ENCODE assay signal across 1 cellular context in the genomic region with DNA sequence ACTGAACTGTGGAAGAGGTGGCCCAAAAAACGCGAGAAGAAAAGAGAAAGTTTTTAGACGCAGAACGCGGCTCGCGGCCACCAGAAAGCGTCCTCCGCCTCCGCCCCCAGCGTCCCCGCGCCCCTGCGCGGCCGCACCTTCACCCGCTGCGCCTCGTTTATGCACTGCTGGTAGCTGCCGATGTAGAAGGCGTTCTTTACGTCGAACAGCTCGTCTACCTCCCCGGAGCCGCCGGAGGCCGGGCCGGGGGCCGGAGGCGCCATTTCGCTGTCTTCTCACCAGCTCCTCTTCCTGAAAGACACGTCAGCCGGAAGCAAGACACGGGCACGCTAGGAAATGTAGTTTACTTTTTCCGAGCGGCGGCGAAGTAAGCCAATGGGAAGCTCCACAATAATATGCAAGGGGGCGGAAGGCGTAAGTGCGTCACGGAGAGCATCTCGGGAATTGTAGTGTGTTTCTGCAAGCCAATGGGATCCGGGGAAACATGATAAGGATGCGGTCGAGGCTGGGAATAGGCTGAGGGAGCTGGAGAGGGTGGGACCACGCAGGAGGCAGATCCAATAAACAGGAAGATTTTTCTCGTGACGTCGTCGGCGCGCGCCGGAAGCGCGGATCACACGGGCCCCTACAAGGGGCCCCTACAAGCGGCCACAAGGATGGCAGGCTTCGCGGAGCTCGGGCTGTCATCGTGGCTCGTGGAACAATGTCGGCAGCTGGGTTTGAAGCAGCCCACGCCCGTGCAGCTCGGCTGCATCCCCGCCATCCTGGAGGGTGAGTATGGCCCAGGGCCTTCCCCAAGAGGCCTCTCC.
A peak's percentile ranks its signal among the peaks of the same experiment; 100 is the strongest.
TF ChIP-seq lines count a peak whose summit lies in the region.

TSS of gene COPE (minus strand) at position 302 of the 809 bp plus-strand sequence. CDS start at position 263, 39 bp downstream.
A gene with protein sequence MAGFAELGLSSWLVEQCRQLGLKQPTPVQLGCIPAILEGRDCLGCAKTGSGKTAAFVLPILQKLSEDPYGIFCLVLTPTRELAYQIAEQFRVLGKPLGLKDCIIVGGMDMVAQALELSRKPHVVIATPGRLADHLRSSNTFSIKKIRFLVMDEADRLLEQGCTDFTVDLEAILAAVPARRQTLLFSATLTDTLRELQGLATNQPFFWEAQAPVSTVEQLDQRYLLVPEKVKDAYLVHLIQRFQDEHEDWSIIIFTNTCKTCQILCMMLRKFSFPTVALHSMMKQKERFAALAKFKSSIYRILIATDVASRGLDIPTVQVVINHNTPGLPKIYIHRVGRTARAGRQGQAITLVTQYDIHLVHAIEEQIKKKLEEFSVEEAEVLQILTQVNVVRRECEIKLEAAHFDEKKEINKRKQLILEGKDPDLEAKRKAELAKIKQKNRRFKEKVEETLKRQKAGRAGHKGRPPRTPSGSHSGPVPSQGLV (plus strand): TSS at position 630 of the 809 bp plus-strand sequence. CDS start 27 bp downstream, at position 657.

TF ChIP-seq in HepG2, 621 proteins besides CTCF, POLR2A, EP300 and RAD21 (continued from another document and continues in another):
- TF ChIP-seq, protein P1, sequence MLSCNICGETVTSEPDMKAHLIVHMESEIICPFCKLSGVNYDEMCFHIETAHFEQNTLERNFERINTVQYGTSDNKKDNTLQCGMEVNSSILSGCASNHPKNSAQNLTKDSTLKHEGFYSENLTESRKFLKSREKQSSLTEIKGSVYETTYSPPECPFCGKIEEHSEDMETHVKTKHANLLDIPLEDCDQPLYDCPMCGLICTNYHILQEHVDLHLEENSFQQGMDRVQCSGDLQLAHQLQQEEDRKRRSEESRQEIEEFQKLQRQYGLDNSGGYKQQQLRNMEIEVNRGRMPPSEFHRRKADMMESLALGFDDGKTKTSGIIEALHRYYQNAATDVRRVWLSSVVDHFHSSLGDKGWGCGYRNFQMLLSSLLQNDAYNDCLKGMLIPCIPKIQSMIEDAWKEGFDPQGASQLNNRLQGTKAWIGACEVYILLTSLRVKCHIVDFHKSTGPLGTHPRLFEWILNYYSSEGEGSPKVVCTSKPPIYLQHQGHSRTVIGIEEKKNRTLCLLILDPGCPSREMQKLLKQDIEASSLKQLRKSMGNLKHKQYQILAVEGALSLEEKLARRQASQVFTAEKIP (CRISPR knock-in tag; IDR thresholded peaks at IDR 0.05; ENCODE audit: borderline replicate concordance): no peak
- TF ChIP-seq PHF21A (CRISPR knock-in tag; IDR thresholded peaks at IDR 0.05): peak; percentile 53; the same call in 1 of the 2 replicates
- TF ChIP-seq ZNF484 (CRISPR knock-in tag; IDR thresholded peaks at IDR 0.05; ENCODE audit: borderline replicate concordance, low read depth): no peak
- TF ChIP-seq TIGD3 (CRISPR knock-in tag; IDR thresholded peaks at IDR 0.05; ENCODE audit: borderline replicate concordance): no peak
- TF ChIP-seq FOXA3 (CRISPR knock-in tag; IDR thresholded peaks at IDR 0.05): peak; percentile 78; the same call in 1 of the 2 replicates
- TF ChIP-seq ZNF510 (CRISPR knock-in tag; IDR thresholded peaks at IDR 0.05; ENCODE audit: low read depth): no peak
- no peak for TF ChIP-seq TMF1 (CRISPR knock-in tag; IDR thresholded peaks at IDR 0.05; ENCODE audit: low read depth)
- TF ChIP-seq, protein P2, sequence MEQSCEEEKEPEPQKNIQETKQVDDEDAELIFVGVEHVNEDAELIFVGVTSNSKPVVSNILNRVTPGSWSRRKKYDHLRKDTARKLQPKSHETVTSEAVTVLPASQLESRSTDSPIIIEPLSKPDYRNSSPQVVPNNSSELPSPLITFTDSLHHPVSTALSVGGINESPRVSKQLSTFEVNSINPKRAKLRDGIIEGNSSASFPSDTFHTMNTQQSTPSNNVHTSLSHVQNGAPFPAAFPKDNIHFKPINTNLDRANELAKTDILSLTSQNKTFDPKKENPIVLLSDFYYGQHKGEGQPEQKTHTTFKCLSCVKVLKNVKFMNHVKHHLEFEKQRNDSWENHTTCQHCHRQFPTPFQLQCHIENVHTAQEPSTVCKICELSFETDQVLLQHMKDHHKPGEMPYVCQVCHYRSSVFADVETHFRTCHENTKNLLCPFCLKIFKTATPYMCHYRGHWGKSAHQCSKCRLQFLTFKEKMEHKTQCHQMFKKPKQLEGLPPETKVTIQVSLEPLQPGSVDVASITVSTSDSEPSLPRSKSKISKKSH (CRISPR knock-in tag; IDR thresholded peaks at IDR 0.05; ENCODE audit: borderline replicate concordance): no peak; the same call in 1 of the 2 replicates
- TF ChIP-seq ZNF83 (CRISPR knock-in tag; IDR thresholded peaks at IDR 0.05; ENCODE audit: borderline replicate concordance): no peak
- peak; percentile 83; the same call in 1 of the 2 replicates for TF ChIP-seq PCBP1 (IDR thresholded peaks at IDR 0.05; ENCODE audit: borderline replicate concordance, low read depth, low read length)
- no peak for TF ChIP-seq PRPF4 (IDR thresholded peaks at IDR 0.05; ENCODE audit: low read depth, low read length, poor library complexity, severe bottlenecking)
- TF ChIP-seq LBX2 (CRISPR knock-in tag; IDR thresholded peaks at IDR 0.05; ENCODE audit: borderline replicate concordance): no peak; the same call in 1 of the 2 replicates
- TF ChIP-seq PBX2 (CRISPR knock-in tag; IDR thresholded peaks at IDR 0.05): peak; percentile 91
- TF ChIP-seq ZBTB38 (CRISPR knock-in tag; IDR thresholded peaks at IDR 0.05): no peak
- TF ChIP-seq ZNF839 (CRISPR knock-in tag; IDR thresholded peaks at IDR 0.05; ENCODE audit: borderline replicate concordance): no peak
- TF ChIP-seq AGO2 (optimal IDR thresholded peaks at IDR 0.05; ENCODE audit: low read depth, low read length): peak; percentile 70
- TF ChIP-seq NFRKB (IDR thresholded peaks at IDR 0.05): no peak
- TF ChIP-seq, protein P3, sequence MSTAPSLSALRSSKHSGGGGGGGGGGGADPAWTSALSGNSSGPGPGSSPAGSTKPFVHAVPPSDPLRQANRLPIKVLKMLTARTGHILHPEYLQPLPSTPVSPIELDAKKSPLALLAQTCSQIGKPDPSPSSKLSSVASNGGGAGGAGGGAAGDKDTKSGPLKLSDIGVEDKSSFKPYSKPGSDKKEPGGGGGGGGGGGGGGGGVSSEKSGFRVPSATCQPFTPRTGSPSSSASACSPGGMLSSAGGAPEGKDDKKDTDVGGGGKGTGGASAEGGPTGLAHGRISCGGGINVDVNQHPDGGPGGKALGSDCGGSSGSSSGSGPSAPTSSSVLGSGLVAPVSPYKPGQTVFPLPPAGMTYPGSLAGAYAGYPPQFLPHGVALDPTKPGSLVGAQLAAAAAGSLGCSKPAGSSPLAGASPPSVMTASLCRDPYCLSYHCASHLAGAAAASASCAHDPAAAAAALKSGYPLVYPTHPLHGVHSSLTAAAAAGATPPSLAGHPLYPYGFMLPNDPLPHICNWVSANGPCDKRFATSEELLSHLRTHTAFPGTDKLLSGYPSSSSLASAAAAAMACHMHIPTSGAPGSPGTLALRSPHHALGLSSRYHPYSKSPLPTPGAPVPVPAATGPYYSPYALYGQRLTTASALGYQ (CRISPR knock-in tag; IDR thresholded peaks at IDR 0.05): 0 out of 2 replicates have a peak, but pooled peaks have one; percentile 28
- TF ChIP-seq ZBTB39 (CRISPR knock-in tag; IDR thresholded peaks at IDR 0.05): no peak
- TF ChIP-seq ZNF225 (CRISPR knock-in tag; IDR thresholded peaks at IDR 0.05): no peak
- TF ChIP-seq ZNF770 (CRISPR knock-in tag; IDR thresholded peaks at IDR 0.05): no peak; the same call in 1 of the 2 replicates
- peak; percentile 94 for TF ChIP-seq RBFOX2 (IDR thresholded peaks at IDR 0.05; ENCODE audit: low read depth, low read length)
- TF ChIP-seq, protein P4, sequence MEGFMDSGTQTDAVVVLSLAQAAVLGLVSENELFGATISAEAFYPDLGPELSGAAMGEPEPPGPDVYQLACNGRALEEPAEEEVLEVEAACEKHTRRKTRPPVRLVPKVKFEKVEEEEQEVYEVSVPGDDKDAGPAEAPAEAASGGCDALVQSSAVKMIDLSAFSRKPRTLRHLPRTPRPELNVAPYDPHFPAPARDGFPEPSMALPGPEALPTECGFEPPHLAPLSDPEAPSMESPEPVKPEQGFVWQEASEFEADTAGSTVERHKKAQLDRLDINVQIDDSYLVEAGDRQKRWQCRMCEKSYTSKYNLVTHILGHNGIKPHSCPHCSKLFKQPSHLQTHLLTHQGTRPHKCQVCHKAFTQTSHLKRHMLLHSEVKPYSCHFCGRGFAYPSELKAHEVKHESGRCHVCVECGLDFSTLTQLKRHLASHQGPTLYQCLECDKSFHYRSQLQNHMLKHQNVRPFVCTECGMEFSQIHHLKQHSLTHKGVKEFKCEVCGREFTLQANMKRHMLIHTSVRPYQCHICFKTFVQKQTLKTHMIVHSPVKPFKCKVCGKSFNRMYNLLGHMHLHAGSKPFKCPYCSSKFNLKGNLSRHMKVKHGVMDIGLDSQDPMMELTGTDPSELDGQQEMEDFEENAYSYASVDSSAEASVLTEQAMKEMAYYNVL (CRISPR knock-in tag; IDR thresholded peaks at IDR 0.05; ENCODE audit: borderline replicate concordance): no peak
- no peak for TF ChIP-seq ZNF24 (IDR thresholded peaks at IDR 0.05)
- no peak for TF ChIP-seq ZFP62 (CRISPR knock-in tag; IDR thresholded peaks at IDR 0.05)
- peak; percentile 79; the same call in 1 of the 2 replicates for TF ChIP-seq ZFP91 (CRISPR knock-in tag; IDR thresholded peaks at IDR 0.05; ENCODE audit: borderline replicate concordance)
- TF ChIP-seq ZNF644 (CRISPR knock-in tag; IDR thresholded peaks at IDR 0.05; ENCODE audit: low read depth): no peak
- TF ChIP-seq, protein P5, sequence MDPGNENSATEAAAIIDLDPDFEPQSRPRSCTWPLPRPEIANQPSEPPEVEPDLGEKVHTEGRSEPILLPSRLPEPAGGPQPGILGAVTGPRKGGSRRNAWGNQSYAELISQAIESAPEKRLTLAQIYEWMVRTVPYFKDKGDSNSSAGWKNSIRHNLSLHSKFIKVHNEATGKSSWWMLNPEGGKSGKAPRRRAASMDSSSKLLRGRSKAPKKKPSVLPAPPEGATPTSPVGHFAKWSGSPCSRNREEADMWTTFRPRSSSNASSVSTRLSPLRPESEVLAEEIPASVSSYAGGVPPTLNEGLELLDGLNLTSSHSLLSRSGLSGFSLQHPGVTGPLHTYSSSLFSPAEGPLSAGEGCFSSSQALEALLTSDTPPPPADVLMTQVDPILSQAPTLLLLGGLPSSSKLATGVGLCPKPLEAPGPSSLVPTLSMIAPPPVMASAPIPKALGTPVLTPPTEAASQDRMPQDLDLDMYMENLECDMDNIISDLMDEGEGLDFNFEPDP (CRISPR knock-in tag; conservative IDR thresholded peaks at IDR 0.05): no peak
- no peak for TF ChIP-seq ZNF251 (CRISPR knock-in tag; IDR thresholded peaks at IDR 0.05)
